In the genomic region with DNA sequence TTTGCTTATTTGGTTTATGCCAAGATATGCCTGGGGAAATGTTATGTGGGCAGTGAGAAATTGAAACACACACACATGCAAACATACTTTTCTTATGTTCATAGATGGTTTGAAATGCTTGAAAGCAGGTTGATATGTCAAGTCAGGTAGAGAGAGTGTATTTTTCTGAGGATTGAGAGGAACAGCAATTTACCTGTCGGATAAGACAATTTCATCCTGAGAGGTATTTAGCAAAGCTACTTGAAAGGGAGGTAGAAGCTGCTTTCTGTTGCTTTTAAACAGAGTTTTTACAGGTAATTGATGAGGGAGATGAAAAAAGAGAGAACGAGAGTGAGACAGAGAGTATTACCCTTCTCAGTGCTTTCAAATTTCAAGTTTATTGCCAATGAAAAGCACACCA, we compare ENCODE assay signal across 16 cellular contexts.
A peak's percentile ranks its signal among the peaks of the same experiment; 100 is the strongest.
DNase-seq lines count a peak whose midpoint lies in the region; ATAC-seq and TF ChIP-seq lines count a peak whose summit lies in the region.
"Had no signal": no experiment of that assay in that cellular context is flagged by ENCODE, and none has a peak within 500 bp of the region (broad histone marks: within the 10 kb centered on the region; RNA-seq: fewer than 3 reads in every experiment).

No MANE protein-coding gene starts in this region.

- H3K79me2 ChIP-seq in MM.1S (ENCODE audit: low read length) (no peaks in the 10 kb centered on the region), neural cell (replicated peaks; ENCODE audit: insufficient read depth, low read length) (no peaks in the 10 kb centered on the region), smooth muscle cell (ENCODE audit: low read depth) (no peaks in the 10 kb centered on the region)

- WGBS in smooth muscle cell (ENCODE audit: low lambda C conversion rate): 61% methylated on average over 2 of the region's 2 CpGs
- 81 to 92% methylated on average over 2 of the region's 2 CpGs for WGBS in upper lobe of left lung, 2 donors

- no peaks in the 10 kb centered on the region for H3F3A ChIP-seq in MM.1S (ENCODE audit: insufficient read depth, low read length)
- peaks cover 8% of the 10 kb centered on the region for H3F3A ChIP-seq in neural cell (ENCODE audit: insufficient read depth, low read length, poor library complexity, severe bottlenecking)
- peaks cover 8% of the 10 kb centered on the region for H3F3A ChIP-seq in smooth muscle cell (ENCODE audit: low read depth)

- no peaks in the 10 kb centered on the region for H3K9me2 ChIP-seq in MM.1S (replicated peaks; ENCODE audit: insufficient read depth, low read length)
- no peaks in the 10 kb centered on the region for H3K9me2 ChIP-seq in neural cell (ENCODE audit: insufficient read depth, low read length)

- peak; percentile 40 for TF ChIP-seq RAD21 in neural cell (conservative IDR thresholded peaks at IDR 0.05)

- no peak for TF ChIP-seq POLR2A in upper lobe of left lung (IDR thresholded peaks at IDR 0.05)

- H3K27me3 ChIP-seq in MM.1S (replicated peaks; ENCODE audit: insufficient read depth, low read length) (no peaks in the 10 kb centered on the region), neural cell (ENCODE audit: insufficient read depth, low read depth, low read length) (no peaks in the 10 kb centered on the region), smooth muscle cell (ENCODE audit: low read depth) (no peaks in the 10 kb centered on the region), upper lobe of left lung (no peaks in the 10 kb centered on the region)
- H3K27me3 ChIP-seq: BLaER1 treated with 17β-estradiol and CSF1 and Interleukin-3, amounts not matched to agents 10 nM and 100 nM had no signal

- peak overlapping the region; percentile 12; the same call in 1 of the 2 replicates for H3K27ac ChIP-seq in MM.1S (ENCODE audit: low read length)
- H3K27ac ChIP-seq in neural cell (ENCODE audit: low read length): peak overlapping the region; percentile 60
- peak overlapping the region; percentile 78 for H3K27ac ChIP-seq in smooth muscle cell (ENCODE audit: low read depth)
- H3K27ac ChIP-seq in upper lobe of left lung: no peak overlapping the region
- H3K27ac ChIP-seq: 22Rv1; A549; BLaER1 treated with 17β-estradiol and CSF1 and Interleukin-3, amounts not matched to agents 10 nM and 100 nM; C4-2B had no signal

- no peak for DNase-seq in MM.1S
- no peak for DNase-seq in smooth muscle cell (lab: John Stamatoyannopoulos, UW; ENCODE audit: unreplicated experiment)
- no peak for DNase-seq in upper lobe of left lung
- DNase-seq in middle frontal gyrus (ENCODE audit: extremely low spot score, low spot score): no peak
- DNase-seq: AML-193; Caco-2; Calu3; CD4-positive, alpha-beta T cell; CD8-positive, alpha-beta T cell; DMS79 treated with DMSO at 0.1 percent for 48 hours; GF-D8 had no signal

- H3K4me1 ChIP-seq in MM.1S (ENCODE audit: low read length) (peaks cover 20% of the 10 kb centered on the region), smooth muscle cell (ENCODE audit: low read depth) (no peaks in the 10 kb centered on the region), upper lobe of left lung (peaks cover 0 to 3% (median 0%) of the 10 kb centered on the region in 4 donors)
- H3K4me1 ChIP-seq: A549; BLaER1 treated with 17β-estradiol and CSF1 and Interleukin-3, amounts not matched to agents 10 nM and 100 nM; Caco-2 had no signal

- ATAC-seq in upper lobe of left lung (ENCODE audit: low FRiP score in 2 of 2): no peak
- ATAC-seq: A549; CD8-positive, alpha-beta T cell had no signal

- H3K4me3 ChIP-seq in MM.1S (ENCODE audit: low read length): no peak overlapping the region
- peak overlapping the region; percentile 36 for H3K4me3 ChIP-seq in neural cell (ENCODE audit: low read length)
- H3K4me3 ChIP-seq in smooth muscle cell: no peak overlapping the region
- H3K4me3 ChIP-seq in upper lobe of left lung: no peak overlapping the region
- H3K4me3 ChIP-seq: A549; BLaER1 treated with 17β-estradiol and CSF1 and Interleukin-3, amounts not matched to agents 10 nM and 100 nM had no signal

- H3K36me3 ChIP-seq in MM.1S (replicated peaks; ENCODE audit: insufficient read depth, low read length) (no peaks in the 10 kb centered on the region), neural cell (ENCODE audit: insufficient read depth, low read length) (no peaks in the 10 kb centered on the region), smooth muscle cell (ENCODE audit: low read depth) (no peaks in the 10 kb centered on the region), upper lobe of left lung (no peaks in the 10 kb centered on the region)
- H3K36me3 ChIP-seq: BLaER1 treated with 17β-estradiol and CSF1 and Interleukin-3, amounts not matched to agents 10 nM and 100 nM had no signal

- H3K9me3 ChIP-seq in MM.1S (replicated peaks; ENCODE audit: insufficient read depth, low read length) (no peaks in the 10 kb centered on the region), neural cell (ENCODE audit: low read length) (no peaks in the 10 kb centered on the region), smooth muscle cell (replicated peaks; ENCODE audit: low read depth) (no peaks in the 10 kb centered on the region), upper lobe of left lung (no peaks in the 10 kb centered on the region)
- H3K9me3 ChIP-seq: A549; BLaER1 treated with 17β-estradiol and CSF1 and Interleukin-3, amounts not matched to agents 10 nM and 100 nM; Caco-2 had no signal

- H3K9ac ChIP-seq in MM.1S (ENCODE audit: low read length) (no peak overlapping the region), neural cell (ENCODE audit: low read length) (no peak overlapping the region), smooth muscle cell (ENCODE audit: low read depth) (no peak overlapping the region)
- H3K9ac ChIP-seq: BLaER1 treated with 17β-estradiol and CSF1 and Interleukin-3, amounts not matched to agents 10 nM and 100 nM had no signal

- H2AFZ ChIP-seq in MM.1S (ENCODE audit: low read length): 0 out of 2 replicates have a peak overlapping the region, but pooled peaks have one; percentile 33
- no peak overlapping the region for H2AFZ ChIP-seq in neural cell (ENCODE audit: low read depth, low read length)
- no peak overlapping the region for H2AFZ ChIP-seq in smooth muscle cell (ENCODE audit: low read depth)

- H4K20me1 ChIP-seq in MM.1S (ENCODE audit: insufficient read depth, low read length) (no peaks in the 10 kb centered on the region), neural cell (ENCODE audit: insufficient read depth) (no peaks in the 10 kb centered on the region), smooth muscle cell (ENCODE audit: low read depth) (no peaks in the 10 kb centered on the region)
- H4K20me1 ChIP-seq: BLaER1 treated with 17β-estradiol and CSF1 and Interleukin-3, amounts not matched to agents 10 nM and 100 nM had no signal

- TF ChIP-seq CTCF in MM.1S (IDR thresholded peaks at IDR 0.05; ENCODE audit: low read length) (no peak), neural cell (IDR thresholded peaks at IDR 0.05; ENCODE audit: poor library complexity, severe bottlenecking) (no peak), smooth muscle cell (IDR thresholded peaks at IDR 0.05; ENCODE audit: borderline replicate concordance, insufficient read depth, poor library complexity, severe bottlenecking) (no peak), upper lobe of left lung (IDR thresholded peaks at IDR 0.05) (no peak)

- H3K4me2 ChIP-seq in MM.1S (ENCODE audit: low read depth, low read length): peak overlapping the region; percentile 34; the same call in 1 of the 2 replicates
- H3K4me2 ChIP-seq in neural cell (ENCODE audit: low read length): peak overlapping the region; percentile 16
- H3K4me2 ChIP-seq in smooth muscle cell: peak overlapping the region; percentile 33
- H3K4me2 ChIP-seq: A549; BLaER1 treated with 17β-estradiol and CSF1 and Interleukin-3, amounts not matched to agents 10 nM and 100 nM had no signal

- peak; percentile 97 for TF ChIP-seq EP300 in neural cell (conservative IDR thresholded peaks at IDR 0.05; ENCODE audit: poor library complexity, severe bottlenecking)
- no peak for TF ChIP-seq EP300 in upper lobe of left lung (IDR thresholded peaks at IDR 0.05)

TF ChIP-seq in neural cell, 6 proteins besides CTCF, POLR2A, EP300 and RAD21:
- no peak for TF ChIP-seq MXI1 (conservative IDR thresholded peaks at IDR 0.05; ENCODE audit: poor library complexity, severe bottlenecking)
- peak; percentile 82 for TF ChIP-seq POLR2AphosphoS5 (IDR thresholded peaks at IDR 0.05)
- peak; percentile 81 for TF ChIP-seq REST (IDR thresholded peaks at IDR 0.05; ENCODE audit: borderline replicate concordance)

Comparison
In these comparisons a context has a peak if more than half of its experiments do, and no peak if none do; other contexts are left out.
1. H3K27ac ChIP-seq: peak in MM.1S (single experiment), neural cell (single experiment) and smooth muscle cell (single experiment); none in upper lobe of left lung (0 of 4).
2. Peak in every context shown above with its lines, with median percentiles within 50 percentile points of each other: H3K4me2 ChIP-seq.